8 cellular contexts compared by ENCODE assay signal in the genomic region with DNA sequence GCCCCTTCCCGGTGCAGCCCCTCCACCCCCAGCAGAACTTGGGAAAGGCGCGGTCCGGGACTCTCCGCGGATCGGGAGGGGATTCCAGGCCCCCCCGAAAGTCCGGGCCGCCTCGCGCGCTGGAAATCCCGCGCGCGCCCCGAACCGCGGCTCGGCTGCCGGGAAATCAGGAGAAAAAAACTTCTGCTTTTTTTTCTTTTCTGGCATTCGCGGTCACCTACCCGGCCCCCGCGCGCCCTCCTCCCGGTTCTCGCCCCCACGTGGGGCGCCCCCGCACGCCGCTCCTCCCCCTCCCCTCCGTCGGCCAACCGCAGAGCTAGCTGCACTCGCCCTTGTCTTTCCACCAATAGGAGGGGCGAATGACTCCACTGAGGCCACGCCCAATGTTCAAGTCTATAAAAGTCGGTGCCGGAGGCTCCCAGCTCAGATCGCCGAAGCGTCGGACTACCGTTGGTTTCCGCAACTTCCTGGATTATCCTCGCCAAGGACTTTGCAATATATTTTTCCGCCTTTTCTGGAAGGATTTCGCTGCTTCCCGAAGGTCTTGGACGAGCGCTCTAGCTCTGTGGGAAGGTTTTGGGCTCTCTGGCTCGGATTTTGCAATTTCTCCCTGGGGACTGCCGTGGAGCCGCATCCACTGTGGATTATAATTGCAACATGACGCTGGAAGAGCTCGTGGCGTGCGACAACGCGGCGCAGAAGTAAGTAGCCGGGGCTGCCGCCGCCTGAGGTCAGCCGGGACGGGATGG. TPM values are rescaled to one million over a fixed set of nuclear protein-coding genes. Genes with fewer than 3 reads are reported as not detected.
DNase-seq lines count a peak whose midpoint lies in the region; ATAC-seq, FAIRE-seq and TF ChIP-seq lines count a peak whose summit lies in the region.

A gene with protein sequence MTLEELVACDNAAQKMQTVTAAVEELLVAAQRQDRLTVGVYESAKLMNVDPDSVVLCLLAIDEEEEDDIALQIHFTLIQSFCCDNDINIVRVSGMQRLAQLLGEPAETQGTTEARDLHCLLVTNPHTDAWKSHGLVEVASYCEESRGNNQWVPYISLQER (plus strand): TSS at position 426 of the 749 bp plus-strand sequence. CDS start 232 bp downstream, at position 658.

- H3K4me1 ChIP-seq in endothelial cell of umbilical vein (ENCODE audit: control insufficient read depth, extremely low read depth, insufficient read depth, low read length): peaks cover 19% of the 10 kb centered on the region

- peak within 1 kb of the TSS; percentile 26 for H2AFZ ChIP-seq in endothelial cell of umbilical vein (ENCODE audit: low read depth, low read length)

- CTCF ChIA-PET in Calu3 (lab: Charles Lee): interaction anchor here (0.6 to 4.3 kb wide), 10 partner anchors 49 to 161 kb away, joined by 3 to 61 read pairs (median 3); no protein-coding TSS in a partner anchor
- CTCF ChIA-PET in endothelial cell of umbilical vein (lab: Charles Lee): interaction anchor here (0.8 to 11.2 kb wide), 15 partner anchors 9 to 161 kb away, joined by 3 to 209 read pairs (median 5); a partner anchor contains a TSS

- H3K9me3 ChIP-seq in endothelial cell of umbilical vein (replicated peaks; ENCODE audit: control insufficient read depth, insufficient read depth, low read length): no peaks in the 10 kb centered on the region

- H4K20me1 ChIP-seq in endothelial cell of umbilical vein (replicated peaks; ENCODE audit: control insufficient read depth, extremely low read depth, insufficient read depth, low read length): no peaks in the 10 kb centered on the region

- peak; percentile 39 for ATAC-seq in GM21423 (IDR thresholded peaks at IDR 0.05; ENCODE audit: unreplicated experiment)

- peak within 1 kb of the TSS; percentile 93 for H3K27ac Mint-ChIP-seq in Calu3 (ENCODE audit: unreplicated experiment)

- H3K4me3 Mint-ChIP-seq in Calu3 (ENCODE audit: low read depth, unreplicated experiment): peak within 1 kb of the TSS; percentile 95

- peak; percentile 100 for TF ChIP-seq POLR2A in endothelial cell of umbilical vein (IDR thresholded peaks at IDR 0.05; ENCODE audit: low read depth, low read length)

- TF ChIP-seq CTCF in Calu3 (IDR thresholded peaks at IDR 0.05; ENCODE audit: unreplicated experiment) (no peak), endothelial cell of umbilical vein (IDR thresholded peaks at IDR 0.05; ENCODE audit: extremely low read depth in 1 of 2, insufficient read depth in 1 of 2, low read depth in 1 of 2, low read length in 2 of 2) (no peak)

- H3K79me2 ChIP-seq in endothelial cell of umbilical vein (ENCODE audit: control insufficient read depth, insufficient read depth, low read length): peaks cover 34% of the 10 kb centered on the region

- intact Hi-C loops in Calu3 (cut with micrococcal nuclease; ENCODE audit: unreplicated experiment) (loop anchor here (5.0 kb wide), 1 partner anchor 66 kb away; no protein-coding TSS in a partner anchor), endothelial cell of umbilical vein (cut with micrococcal nuclease) (loop anchor here (1.0 to 2.0 kb wide), 3 partner anchors 15 to 67 kb away; no protein-coding TSS in a partner anchor)

- H3K27ac ChIP-seq in endothelial cell of umbilical vein (ENCODE audit: insufficient read depth, low read depth, low read length): peak within 1 kb of the TSS; percentile 90

- DNase-seq in Calu3: peak; percentile 95
- DNase-seq in HuH-7.5 (ENCODE audit: low spot score): peak; percentile 100
- peak; percentile 95 for DNase-seq in OCI-M1 (lab: John Stamatoyannopoulos, UW)
- peak; percentile 96 for DNase-seq in activated T-cell treated with anti-CD3 and anti-CD28 coated beads for 1 hour (ENCODE audit: low read depth)
- DNase-seq in endothelial cell of umbilical vein (ENCODE audit: low read depth, low spot score): peak; percentile 98
- peak; percentile 91 for DNase-seq in middle frontal gyrus (ENCODE audit: extremely low spot score, low spot score)
- DNase-seq in stimulated activated CD8-positive, alpha-beta memory T cell treated with anti-CD3 and anti-CD28 coated beads, Interleukin-2, amount 100 ng/mL, for 1 hour (ENCODE audit: low read depth in 2 of 2): peak; percentile 95 to 97

- H3K27me3 ChIP-seq in endothelial cell of umbilical vein (ENCODE audit: control insufficient read depth in 2 of 2, insufficient read depth in 2 of 2, low read length in 2 of 2): no peaks in the 10 kb centered on the region

- peak within 1 kb of the TSS; percentile 95 for H3K9ac ChIP-seq in endothelial cell of umbilical vein (replicated peaks; ENCODE audit: extremely low read depth, insufficient read depth, low read length)

- dilution Hi-C loops in endothelial cell of umbilical vein (cut with MboI; ENCODE audit: extremely low pct_ligation_motif_present, low sequenced_read_pairs): no loop called here

- H3K9me1 ChIP-seq in endothelial cell of umbilical vein (replicated peaks; ENCODE audit: control insufficient read depth, extremely low read depth, insufficient read depth, low read length): no peaks in the 10 kb centered on the region

- peaks cover 11% of the 10 kb centered on the region for H3K27me3 Mint-ChIP-seq in Calu3 (ENCODE audit: unreplicated experiment)

- no TSS peak for BruUV-seq in Calu3 (replicated peaks; lab: Mats Ljungman, UMichigan)
- no TSS peak for BruUV-seq in endothelial cell of umbilical vein (replicated peaks; lab: Mats Ljungman, UMichigan)

- FAIRE-seq in endothelial cell of umbilical vein (lab: Jason Lieb, UNC): peak; percentile 97

- POLR2A ChIA-PET in endothelial cell of umbilical vein (lab: Charles Lee): interaction anchor here (0.5 to 5.5 kb wide), 50 partner anchors 8 to 474 kb away, joined by 3 to 253 read pairs (median 9); a partner anchor contains a TSS

- peak within 1 kb of the TSS; percentile 83 for H3K4me2 ChIP-seq in endothelial cell of umbilical vein (ENCODE audit: insufficient read depth, low read length)

- peaks cover 9% of the 10 kb centered on the region for H3K4me1 Mint-ChIP-seq in Calu3 (ENCODE audit: low read depth, unreplicated experiment)

- peaks cover 48% of the 10 kb centered on the region for H3K36me3 Mint-ChIP-seq in Calu3 (ENCODE audit: insufficient read depth, unreplicated experiment)

- H3K4me3 ChIP-seq in endothelial cell of umbilical vein (replicated peaks in 1 of 3; ENCODE audit: insufficient read depth in 1 of 3, low read depth in 1 of 3, low read length in 3 of 3): peak within 1 kb of the TSS; percentile 83 to 89 (median 89)

- H3K36me3 ChIP-seq in endothelial cell of umbilical vein (ENCODE audit: control insufficient read depth in 2 of 2, extremely low read depth in 1 of 2, insufficient read depth in 2 of 2, low read length in 2 of 2): peaks cover 5 to 7% of the 10 kb centered on the region in 2 experiments

- H3K9me3 Mint-ChIP-seq in Calu3 (ENCODE audit: low read depth, unreplicated experiment): no peaks in the 10 kb centered on the region

TF ChIP-seq in endothelial cell of umbilical vein, 7 proteins besides CTCF, POLR2A, EP300 and RAD21:
- TF ChIP-seq POLR2AphosphoS5 (IDR thresholded peaks at IDR 0.05; ENCODE audit: insufficient read depth, low read depth, low read length) (peak; percentile 100), MYC (IDR thresholded peaks at IDR 0.05; ENCODE audit: low read depth, low read length) (no peak)

RNA-seq across cellular contexts. Expression of the gene that starts here (rescaled TPM):
- 26.3 and 36.5 TPM in 2 replicates for total RNA-seq in Calu3 (2022)
- total RNA-seq in endothelial cell of umbilical vein: 61.3 and 75.9 TPM in 2 replicates
- 249 and 267 TPM in 2 replicates for polyA plus RNA-seq in endothelial cell of umbilical vein
- 162 and 222 TPM in 2 replicates for polyA plus RNA-seq in endothelial cell of umbilical vein (2011; cell fraction: cytosol; rRNA removed)
- polyA plus RNA-seq in endothelial cell of umbilical vein (2011; cell fraction: nucleus; rRNA removed): 291 and 446 TPM in 2 replicates
- polyA plus RNA-seq in endothelial cell of umbilical vein (2012): 38.1 and 69.3 TPM in 2 replicates
- 101 and 128 TPM in 2 replicates for polyA minus RNA-seq in endothelial cell of umbilical vein
- 61.3 TPM for polyA minus RNA-seq in endothelial cell of umbilical vein (2011; cell fraction: cytosol; rRNA and poly(A)+ RNA removed)
- polyA minus RNA-seq in endothelial cell of umbilical vein (2011; cell fraction: nucleus; rRNA and poly(A)+ RNA removed): 110 and 238 TPM in 2 replicates

Comparison
In these comparisons a context has a peak if more than half of its experiments do, and no peak if none do; other contexts are left out.
1. Peak in every context shown above with its lines: DNase-seq, ATAC-seq, H3K4me3 ChIP-seq and H3K27ac ChIP-seq.